ENCODE assay signal across 1 cellular context in the genomic region with DNA sequence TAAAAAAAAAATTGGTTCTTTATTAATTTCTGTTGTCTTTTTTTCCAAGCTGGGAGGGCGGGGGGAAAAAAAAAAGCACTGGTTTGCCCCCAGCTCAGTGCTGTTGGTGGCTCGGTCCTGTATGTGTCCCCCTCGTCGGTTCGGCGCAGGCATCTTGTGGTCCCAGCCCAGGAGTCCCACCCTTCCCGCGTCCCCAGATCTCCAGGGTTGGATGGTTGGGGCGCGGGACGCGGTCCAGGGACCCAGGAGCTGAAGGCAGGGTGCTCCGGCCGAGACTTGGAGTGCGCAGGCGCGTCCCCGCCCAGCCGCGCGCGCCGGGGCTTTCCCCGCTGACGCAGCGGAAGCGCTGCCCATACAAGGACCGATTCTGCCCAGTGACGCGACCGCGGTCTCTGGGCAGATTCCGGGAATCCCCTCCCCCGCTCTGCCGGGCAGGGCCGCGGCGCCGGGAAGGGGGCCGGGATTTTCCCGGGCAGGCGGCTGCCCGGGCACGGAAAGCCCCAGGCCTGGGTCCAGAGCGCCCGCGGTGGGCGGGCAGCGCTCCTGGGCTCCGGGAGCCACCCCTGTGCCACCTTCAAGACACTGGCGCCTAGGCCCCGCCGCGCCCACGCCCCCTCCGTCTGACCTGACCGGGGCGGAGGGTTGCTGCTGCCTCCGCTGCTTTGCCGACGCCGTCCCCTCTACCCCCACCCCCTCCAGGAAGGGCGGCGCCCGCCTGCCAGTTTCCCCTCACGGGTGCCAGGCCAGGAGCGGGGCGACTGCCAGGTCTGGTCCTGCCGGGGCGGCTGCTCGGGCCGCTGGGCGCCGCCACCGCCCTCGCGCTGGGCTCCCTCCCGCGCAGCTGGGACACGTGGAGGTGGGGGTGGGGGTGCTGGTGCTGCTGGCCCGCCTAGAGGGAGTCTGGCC.
TF ChIP-seq lines count a peak whose summit lies in the region.

No MANE protein-coding gene starts in this region.

TF ChIP-seq in SK-N-SH treated with all-trans-retinoic acid at 6 μM for 48 hours, 23 proteins besides CTCF, POLR2A, EP300 and RAD21 (continued from another document):
- TF ChIP-seq, protein P1, sequence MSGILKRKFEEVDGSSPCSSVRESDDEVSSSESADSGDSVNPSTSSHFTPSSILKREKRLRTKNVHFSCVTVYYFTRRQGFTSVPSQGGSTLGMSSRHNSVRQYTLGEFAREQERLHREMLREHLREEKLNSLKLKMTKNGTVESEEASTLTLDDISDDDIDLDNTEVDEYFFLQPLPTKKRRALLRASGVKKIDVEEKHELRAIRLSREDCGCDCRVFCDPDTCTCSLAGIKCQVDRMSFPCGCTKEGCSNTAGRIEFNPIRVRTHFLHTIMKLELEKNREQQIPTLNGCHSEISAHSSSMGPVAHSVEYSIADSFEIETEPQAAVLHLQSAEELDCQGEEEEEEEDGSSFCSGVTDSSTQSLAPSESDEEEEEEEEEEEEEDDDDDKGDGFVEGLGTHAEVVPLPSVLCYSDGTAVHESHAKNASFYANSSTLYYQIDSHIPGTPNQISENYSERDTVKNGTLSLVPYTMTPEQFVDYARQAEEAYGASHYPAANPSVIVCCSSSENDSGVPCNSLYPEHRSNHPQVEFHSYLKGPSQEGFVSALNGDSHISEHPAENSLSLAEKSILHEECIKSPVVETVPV (CRISPR knock-in tag; IDR thresholded peaks at IDR 0.05) = peak; percentile 88; the same call in 1 of the 2 replicates
- 0 out of 2 replicates have a peak, but pooled peaks have one; percentile 6 for TF ChIP-seq ARNTL (CRISPR knock-in tag; IDR thresholded peaks at IDR 0.05; ENCODE audit: borderline replicate concordance, low read depth)
- TF ChIP-seq ZNF8 (CRISPR knock-in tag; IDR thresholded peaks at IDR 0.05) = no peak
- peak; percentile 82 for TF ChIP-seq RARB (CRISPR knock-in tag; IDR thresholded peaks at IDR 0.05)
- TF ChIP-seq, protein P2, sequence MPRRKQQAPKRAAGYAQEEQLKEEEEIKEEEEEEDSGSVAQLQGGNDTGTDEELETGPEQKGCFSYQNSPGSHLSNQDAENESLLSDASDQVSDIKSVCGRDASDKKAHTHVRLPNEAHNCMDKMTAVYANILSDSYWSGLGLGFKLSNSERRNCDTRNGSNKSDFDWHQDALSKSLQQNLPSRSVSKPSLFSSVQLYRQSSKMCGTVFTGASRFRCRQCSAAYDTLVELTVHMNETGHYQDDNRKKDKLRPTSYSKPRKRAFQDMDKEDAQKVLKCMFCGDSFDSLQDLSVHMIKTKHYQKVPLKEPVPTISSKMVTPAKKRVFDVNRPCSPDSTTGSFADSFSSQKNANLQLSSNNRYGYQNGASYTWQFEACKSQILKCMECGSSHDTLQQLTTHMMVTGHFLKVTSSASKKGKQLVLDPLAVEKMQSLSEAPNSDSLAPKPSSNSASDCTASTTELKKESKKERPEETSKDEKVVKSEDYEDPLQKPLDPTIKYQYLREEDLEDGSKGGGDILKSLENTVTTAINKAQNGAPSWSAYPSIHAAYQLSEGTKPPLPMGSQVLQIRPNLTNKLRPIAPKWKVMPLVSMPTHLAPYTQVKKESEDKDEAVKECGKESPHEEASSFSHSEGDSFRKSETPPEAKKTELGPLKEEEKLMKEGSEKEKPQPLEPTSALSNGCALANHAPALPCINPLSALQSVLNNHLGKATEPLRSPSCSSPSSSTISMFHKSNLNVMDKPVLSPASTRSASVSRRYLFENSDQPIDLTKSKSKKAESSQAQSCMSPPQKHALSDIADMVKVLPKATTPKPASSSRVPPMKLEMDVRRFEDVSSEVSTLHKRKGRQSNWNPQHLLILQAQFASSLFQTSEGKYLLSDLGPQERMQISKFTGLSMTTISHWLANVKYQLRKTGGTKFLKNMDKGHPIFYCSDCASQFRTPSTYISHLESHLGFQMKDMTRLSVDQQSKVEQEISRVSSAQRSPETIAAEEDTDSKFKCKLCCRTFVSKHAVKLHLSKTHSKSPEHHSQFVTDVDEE (CRISPR knock-in tag; IDR thresholded peaks at IDR 0.05) = peak; percentile 54
- no peak for TF ChIP-seq ISL1 (CRISPR knock-in tag; IDR thresholded peaks at IDR 0.05)
- TF ChIP-seq CSDC2 (CRISPR knock-in tag; IDR thresholded peaks at IDR 0.05) = peak; percentile 83
- no peak for TF ChIP-seq BACH2 (CRISPR knock-in tag; IDR thresholded peaks at IDR 0.05; ENCODE audit: borderline replicate concordance)
TF ChIP-seq in SK-N-SH treated with all-trans-retinoic acid at 6 μM for 48 hours: peak in this region for 15.
